In genomic region chr2:17104454-17104853, GRCh38 we compare ENCODE assay signal across 12 cellular contexts.
A peak's percentile ranks its signal among the peaks of the same experiment; 100 is the strongest.
DNase-seq lines count a peak whose midpoint lies in the region; ATAC-seq and TF ChIP-seq lines count a peak whose summit lies in the region.
"Had no signal": no experiment of that assay in that cellular context is flagged by ENCODE, and none has a peak within 500 bp of the region (broad histone marks: within the 10 kb centered on the region; RNA-seq: fewer than 3 reads in every experiment).

No MANE protein-coding gene starts in this region.

- ATAC-seq in GM21360 (IDR thresholded peaks at IDR 0.05; ENCODE audit: unreplicated experiment) (peak; percentile 64), HG03139 (IDR thresholded peaks at IDR 0.05; ENCODE audit: unreplicated experiment) (peak; percentile 69)
- ATAC-seq: body of pancreas, right cardiac atrium had no signal

- H3K4me3 ChIP-seq in cardiac fibroblast (replicated peaks in 1 of 2; ENCODE audit: low read depth in 2 of 2, low read length in 2 of 2), result no peak overlapping the region
- H3K4me3 ChIP-seq: body of pancreas, thoracic aorta had no signal

- no peak for TF ChIP-seq CTCF in cardiac fibroblast (IDR thresholded peaks at IDR 0.05; ENCODE audit: low read depth, low read length)

- TF ChIP-seq POLR2A in erythroblast (IDR thresholded peaks at IDR 0.05; ENCODE audit: low read length), result no peak

- DNase-seq in EL (peak; percentile 18), cardiac fibroblast (ENCODE audit: low read depth in 2 of 2) (peak; percentile 1 to 85), iPS-NIHi11 (ENCODE audit: low spot score) (no peak), erythroblast (lab: John Stamatoyannopoulos, UW) (no peak), cardiac septum (ENCODE audit: low spot score) (no peak), NCI-H345 (lab: John Stamatoyannopoulos, UW) (no peak)
- DNase-seq: body of pancreas, NCI-H2171, right cardiac atrium had no signal

- intact Hi-C loops in cardiac septum (cut with DNase I), result no loop called here

Comparison
In these comparisons a context has a peak if more than half of its experiments do, and no peak if none do; other contexts are left out.
1. DNase-seq: peak in EL (single experiment) and cardiac fibroblast (2 of 2); none in iPS-NIHi11 (single experiment), erythroblast (0 of 2), cardiac septum (single experiment) and NCI-H345 (single experiment).